Comparison of ENCODE assay signal across 16 cellular contexts in the genomic region with DNA sequence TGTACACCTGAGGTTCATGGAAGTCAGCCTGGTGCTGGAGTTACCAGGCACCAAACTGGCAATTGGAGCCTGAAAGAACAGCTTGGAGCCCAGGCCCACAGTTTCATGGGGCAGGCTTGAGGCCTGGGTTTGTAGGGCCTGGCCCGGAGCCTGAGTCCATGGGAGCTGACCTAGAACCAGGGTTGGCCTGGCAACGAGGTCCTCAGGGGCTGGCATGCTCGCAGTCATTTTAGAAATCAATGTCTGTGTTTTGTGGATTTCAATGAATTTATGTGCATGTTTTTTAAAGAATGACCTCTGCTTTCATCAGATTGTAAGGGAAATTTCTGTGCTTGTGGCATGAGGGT.
DNase-seq lines count a peak whose midpoint lies in the region; ATAC-seq and TF ChIP-seq lines count a peak whose summit lies in the region.
"Had no signal": no experiment of that assay in that cellular context is flagged by ENCODE, and none has a peak within 500 bp of the region (broad histone marks: within the 10 kb centered on the region; RNA-seq: fewer than 3 reads in every experiment).

No MANE protein-coding gene starts in this region.

- no peaks in the 10 kb centered on the region for H3K9me2 ChIP-seq in GM23338 (ENCODE audit: insufficient read depth)

- H3K36me3 Mint-ChIP-seq in GM23338 (ENCODE audit: low read depth): peaks cover 16% of the 10 kb centered on the region
- H3K36me3 Mint-ChIP-seq in activated naive CD4-positive, alpha-beta T cell treated with anti-CD3 and anti-CD28 coated beads for 36 hours (ENCODE audit: low read depth): no peaks in the 10 kb centered on the region

- 44 to 83% (median 53%) methylated on average over 2 to 3 of the region's 3 CpGs for WGBS in adrenal gland, 4 donors

- peak overlapping the region; percentile 53 for H3K4me2 ChIP-seq in GM23338
- H3K4me2 ChIP-seq: A549, KMS-11 had no signal

- H3K4me3 ChIP-seq in GM23338 (no peak overlapping the region), adrenal gland (no peak overlapping the region)
- H3K4me3 ChIP-seq: A549 had no signal

- CTCF ChIA-PET in activated naive CD4-positive, alpha-beta T cell treated with anti-CD3 and anti-CD28 coated beads for 36 hours (lab: Charles Lee): no interaction called here

- no peak overlapping the region for H2AFZ ChIP-seq in GM23338

- peak; percentile 17 for DNase-seq in GM23338 (ENCODE audit: low spot score)
- DNase-seq in adrenal gland: peak in 4 of 7 donors; percentile 7 to 23 (median 14)
- DNase-seq in iPS-NIHi11 (ENCODE audit: low spot score): peak; percentile 8
- peak in 22 of 49 donors; percentile 2 to 52 (median 16) for DNase-seq in substantia nigra (lab: John Stamatoyannopoulos, UW)
- DNase-seq in activated effector memory CD4-positive, alpha-beta T cell treated with anti-CD3 and anti-CD28 coated beads, Interleukin-2, amount 50 U/mL, for 16 hours: no peak
- DNase-seq in activated naive CD4-positive, alpha-beta T cell treated with anti-CD3 and anti-CD28 coated beads for 36 hours: no peak
- DNase-seq in HPDE6-E6E7 (ENCODE audit: extremely low spot score): no peak
- DNase-seq: NCI-H1048, NCI-H1436 treated with DMSO at 0.1 percent for 48 hours, NCI-H2029 treated with DMSO at 0.1 percent for 48 hours, NCI-H748 treated with DMSO at 0.1 percent for 48 hours, OCI-M1, SHP77 treated with DMSO at 0.1 percent for 48 hours had no signal

- peak overlapping the region; percentile 11; the same call in 1 of the 2 replicates for H3K27ac Mint-ChIP-seq in GM23338
- no peak overlapping the region for H3K27ac Mint-ChIP-seq in activated naive CD4-positive, alpha-beta T cell treated with anti-CD3 and anti-CD28 coated beads for 36 hours

- H3K27ac ChIP-seq in GM23338 (ENCODE audit: low read depth): peak overlapping the region; percentile 6
- H3K27ac ChIP-seq in adrenal gland: no peak overlapping the region
- H3K27ac ChIP-seq in substantia nigra (ENCODE audit: low read depth, low read length, poor library complexity, severe bottlenecking): peak overlapping the region; percentile 12
- H3K27ac ChIP-seq: A549, KMS-11 had no signal

- peaks cover 62% of the 10 kb centered on the region for H3K79me2 ChIP-seq in GM23338 (replicated peaks; ENCODE audit: insufficient read depth)

- H3K9me3 ChIP-seq in adrenal gland (replicated peaks in 1 of 3): no peaks in the 10 kb centered on the region
- H3K9me3 ChIP-seq: A549 had no signal

- no peaks in the 10 kb centered on the region for H3K27me3 Mint-ChIP-seq in GM23338 (ENCODE audit: insufficient read depth, low read depth, poor library complexity)
- no peaks in the 10 kb centered on the region for H3K27me3 Mint-ChIP-seq in activated naive CD4-positive, alpha-beta T cell treated with anti-CD3 and anti-CD28 coated beads for 36 hours (ENCODE audit: low read depth)

- ATAC-seq in GM23338: peak; percentile 59
- ATAC-seq: A549, HepG2 had no signal

- no peak overlapping the region for H3K4me3 Mint-ChIP-seq in GM23338
- no peak overlapping the region for H3K4me3 Mint-ChIP-seq in activated naive CD4-positive, alpha-beta T cell treated with anti-CD3 and anti-CD28 coated beads for 36 hours

- intact Hi-C loops in adrenal gland (cut with DNase I): no loop called here
- intact Hi-C loops in activated naive CD4-positive, alpha-beta T cell treated with anti-CD3 and anti-CD28 coated beads for 36 hours (cut with micrococcal nuclease): no loop called here

- H3K27me3 ChIP-seq in GM23338 (ENCODE audit: insufficient read depth) (no peaks in the 10 kb centered on the region), adrenal gland (no peaks in the 10 kb centered on the region)

- TF ChIP-seq CTCF in GM23338 (conservative IDR thresholded peaks at IDR 0.05; ENCODE audit: low read depth in 2 of 2) (no peak), adrenal gland (IDR thresholded peaks at IDR 0.05) (no peak)

- H4K20me1 ChIP-seq in GM23338 (replicated peaks; ENCODE audit: insufficient read depth): no peaks in the 10 kb centered on the region

- H3K4me1 ChIP-seq in GM23338 (ENCODE audit: insufficient read depth) (peaks cover 24% of the 10 kb centered on the region), adrenal gland (replicated peaks in 1 of 2) (no peaks in the 10 kb centered on the region)
- H3K4me1 ChIP-seq: A549 had no signal

- H3K9me3 Mint-ChIP-seq in GM23338: peaks cover 22% of the 10 kb centered on the region
- peaks cover 5% of the 10 kb centered on the region for H3K9me3 Mint-ChIP-seq in activated naive CD4-positive, alpha-beta T cell treated with anti-CD3 and anti-CD28 coated beads for 36 hours

- H3K36me3 ChIP-seq in GM23338 (ENCODE audit: insufficient read depth): no peaks in the 10 kb centered on the region; the same call in 1 of the 2 replicates
- no peaks in the 10 kb centered on the region for H3K36me3 ChIP-seq in adrenal gland (replicated peaks in 1 of 2)

- TF ChIP-seq POLR2A in adrenal gland (IDR thresholded peaks at IDR 0.05): no peak

- H3F3A ChIP-seq in GM23338 (replicated peaks; ENCODE audit: low read depth): 0 out of 2 replicates have a peak, but pooled peaks cover 4% of the 10 kb centered on the region

- H3K4me1 Mint-ChIP-seq in GM23338: peaks cover 25% of the 10 kb centered on the region
- H3K4me1 Mint-ChIP-seq in activated naive CD4-positive, alpha-beta T cell treated with anti-CD3 and anti-CD28 coated beads for 36 hours (ENCODE audit: low read depth): no peaks in the 10 kb centered on the region

TF ChIP-seq in GM23338, 12 proteins besides CTCF, POLR2A, EP300 and RAD21:
- TF ChIP-seq ZNF114 (CRISPR knock-in tag; IDR thresholded peaks at IDR 0.05) (no peak), NANOG (IDR thresholded peaks at IDR 0.05; ENCODE audit: borderline replicate concordance) (no peak), EZH2phosphoT487 (IDR thresholded peaks at IDR 0.05; ENCODE audit: unreplicated experiment) (no peak), JUNB (IDR thresholded peaks at IDR 0.05; ENCODE audit: unreplicated experiment) (no peak), ZNF331 (CRISPR knock-in tag; IDR thresholded peaks at IDR 0.05; ENCODE audit: low read depth) (no peak)
- TF ChIP-seq, protein P1, sequence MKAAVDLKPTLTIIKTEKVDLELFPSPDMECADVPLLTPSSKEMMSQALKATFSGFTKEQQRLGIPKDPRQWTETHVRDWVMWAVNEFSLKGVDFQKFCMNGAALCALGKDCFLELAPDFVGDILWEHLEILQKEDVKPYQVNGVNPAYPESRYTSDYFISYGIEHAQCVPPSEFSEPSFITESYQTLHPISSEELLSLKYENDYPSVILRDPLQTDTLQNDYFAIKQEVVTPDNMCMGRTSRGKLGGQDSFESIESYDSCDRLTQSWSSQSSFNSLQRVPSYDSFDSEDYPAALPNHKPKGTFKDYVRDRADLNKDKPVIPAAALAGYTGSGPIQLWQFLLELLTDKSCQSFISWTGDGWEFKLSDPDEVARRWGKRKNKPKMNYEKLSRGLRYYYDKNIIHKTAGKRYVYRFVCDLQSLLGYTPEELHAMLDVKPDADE (IDR thresholded peaks at IDR 0.05): no peak

Comparison
In these comparisons a context has a peak if more than half of its experiments do, and no peak if none do; other contexts are left out.
1. DNase-seq: peak in GM23338 (single experiment), adrenal gland (4 of 7) and iPS-NIHi11 (single experiment); none in activated effector memory CD4-positive, alpha-beta T cell treated with anti-CD3 and anti-CD28 coated beads, Interleukin-2, amount 50 U/mL, for 16 hours (single experiment), activated naive CD4-positive, alpha-beta T cell treated with anti-CD3 and anti-CD28 coated beads for 36 hours (single experiment) and HPDE6-E6E7 (single experiment).
2. H3K27ac ChIP-seq: peak in GM23338 (single experiment) and substantia nigra (single experiment); none in adrenal gland (0 of 5).